Comparison of ENCODE assay signal across 9 cellular contexts in the genomic region with DNA sequence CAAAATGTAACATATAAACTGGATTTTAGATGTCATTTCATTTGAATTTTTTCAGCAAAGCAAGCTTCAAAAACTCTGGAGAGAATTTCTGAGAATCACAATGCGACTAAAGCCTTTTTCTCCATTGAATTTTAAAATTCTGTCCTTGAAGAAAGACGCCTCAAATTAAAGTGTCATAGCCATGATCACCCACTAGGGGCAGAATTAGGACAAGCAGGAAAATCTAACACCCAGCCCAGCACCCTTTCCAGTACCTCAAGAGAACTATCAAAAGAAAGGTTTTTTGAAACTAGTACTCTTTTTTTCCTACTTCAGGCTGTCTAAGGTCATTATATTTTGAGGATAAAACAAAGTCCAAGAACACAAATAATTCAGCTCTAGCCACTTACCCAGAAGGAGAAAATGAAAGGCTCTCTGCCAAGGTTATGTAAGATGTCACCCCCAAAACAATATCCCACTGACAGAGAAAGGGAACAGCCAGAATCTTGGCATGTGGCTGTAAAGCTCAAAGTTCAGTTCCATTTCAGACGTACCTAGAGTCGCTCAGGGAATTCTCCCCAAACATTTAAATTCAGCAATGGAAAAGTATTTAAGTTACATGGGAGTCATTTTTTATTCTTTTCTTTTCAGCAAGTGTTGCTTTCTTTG.
DNase-seq lines count a peak whose midpoint lies in the region; ATAC-seq and TF ChIP-seq lines count a peak whose summit lies in the region.
"Had no signal": no experiment of that assay in that cellular context is flagged by ENCODE, and none has a peak within 500 bp of the region (broad histone marks: within the 10 kb centered on the region; RNA-seq: fewer than 3 reads in every experiment).

No MANE protein-coding gene starts in this region.

- peaks cover 3% of the 10 kb centered on the region for H3K27me3 Mint-ChIP-seq in CD4-positive, alpha-beta T cell
- peaks cover 29% of the 10 kb centered on the region for H3K27me3 Mint-ChIP-seq in activated CD8-positive, alpha-beta memory T cell treated with anti-CD3 and anti-CD28 coated beads, Interleukin-2, amount 10 ng/mL, durations not matched to agents 7 days and 5 days

- H3K27ac ChIP-seq in CD4-positive, alpha-beta T cell (ENCODE audit: low read depth, low read length) = no peak overlapping the region
- H3K27ac ChIP-seq in VCaP (no peak overlapping the region), left ventricle myocardium inferior (replicated peaks) (no peak overlapping the region)

- H3K4me1 ChIP-seq in left ventricle myocardium inferior = no peaks in the 10 kb centered on the region

- TF ChIP-seq CTCF in CD4-positive, alpha-beta T cell (IDR thresholded peaks at IDR 0.05) = peak; percentile 80
- peak; percentile 47 for TF ChIP-seq CTCF in GM13976 (IDR thresholded peaks at IDR 0.05; ENCODE audit: borderline replicate concordance, control extremely low read depth, extremely low read depth, insufficient read depth, missing control alignments)
- peak; percentile 78 for TF ChIP-seq CTCF in VCaP (conservative IDR thresholded peaks at IDR 0.05)
- TF ChIP-seq CTCF in left ventricle myocardium inferior (IDR thresholded peaks at IDR 0.05; ENCODE audit: borderline replicate concordance) = peak; percentile 76

- no peaks in the 10 kb centered on the region for H3K4me1 Mint-ChIP-seq in CD4-positive, alpha-beta T cell (ENCODE audit: low read depth)
- H3K4me1 Mint-ChIP-seq in activated CD8-positive, alpha-beta memory T cell treated with anti-CD3 and anti-CD28 coated beads, Interleukin-2, amount 10 ng/mL, durations not matched to agents 7 days and 5 days = no peaks in the 10 kb centered on the region

- peaks cover 5% of the 10 kb centered on the region for H3K27me3 ChIP-seq in CD4-positive, alpha-beta T cell (ENCODE audit: control insufficient read depth, insufficient read depth, low read length)
- H3K27me3 ChIP-seq in left ventricle myocardium inferior (ENCODE audit: low read depth) = no peaks in the 10 kb centered on the region

- H3K36me3 ChIP-seq in left ventricle myocardium inferior = no peaks in the 10 kb centered on the region

- no peak overlapping the region for H3K4me3 ChIP-seq in left ventricle myocardium inferior

- in situ Hi-C loops in GM13976 (cut with MboI; ENCODE audit: low sequenced_read_pairs, unreplicated experiment) = loop anchor here (25.0 kb wide), 1 partner anchor 654 kb away; no protein-coding TSS in a partner anchor

- POLR2A ChIA-PET in CD4-positive, alpha-beta T cell (lab: Charles Lee) = no interaction called here

- H3K9me3 Mint-ChIP-seq in CD4-positive, alpha-beta T cell = no peaks in the 10 kb centered on the region
- peaks cover 3% of the 10 kb centered on the region for H3K9me3 Mint-ChIP-seq in activated CD8-positive, alpha-beta memory T cell treated with anti-CD3 and anti-CD28 coated beads, Interleukin-2, amount 10 ng/mL, durations not matched to agents 7 days and 5 days (ENCODE audit: low read depth)

- no peak for DNase-seq in CD4-positive, alpha-beta T cell
- peak; percentile 23 for DNase-seq in GM13976 (ENCODE audit: low spot score)
- peak; percentile 24 for DNase-seq in HT1080 (ENCODE audit: low read depth)
- DNase-seq in left ventricle myocardium inferior = no peak
- peak; percentile 20 for DNase-seq in stimulated activated naive CD8-positive, alpha-beta T cell treated with anti-CD3 and anti-CD28 coated beads, Interleukin-15, Interleukin-2, amounts not matched to agents 100 U/mL and 50 U/mL, for 24 hours
- no peak for DNase-seq in activated CD8-positive, alpha-beta memory T cell treated with anti-CD3 and anti-CD28 coated beads, Interleukin-2, amount 10 ng/mL, durations not matched to agents 7 days and 5 days
- no peak for DNase-seq in NCI-H446 treated with DMSO at 0.1 percent for 48 hours (lab: John Stamatoyannopoulos, UW)
- DNase-seq: left cardiac atrium had no signal

- no peaks in the 10 kb centered on the region for H3K36me3 Mint-ChIP-seq in CD4-positive, alpha-beta T cell (ENCODE audit: low read depth)
- no peaks in the 10 kb centered on the region for H3K36me3 Mint-ChIP-seq in activated CD8-positive, alpha-beta memory T cell treated with anti-CD3 and anti-CD28 coated beads, Interleukin-2, amount 10 ng/mL, durations not matched to agents 7 days and 5 days

- no peak overlapping the region for H3K4me3 Mint-ChIP-seq in CD4-positive, alpha-beta T cell
- H3K4me3 Mint-ChIP-seq in activated CD8-positive, alpha-beta memory T cell treated with anti-CD3 and anti-CD28 coated beads, Interleukin-2, amount 10 ng/mL, durations not matched to agents 7 days and 5 days = no peak overlapping the region

- no peak overlapping the region for H3K27ac Mint-ChIP-seq in CD4-positive, alpha-beta T cell
- H3K27ac Mint-ChIP-seq in activated CD8-positive, alpha-beta memory T cell treated with anti-CD3 and anti-CD28 coated beads, Interleukin-2, amount 10 ng/mL, durations not matched to agents 7 days and 5 days = no peak overlapping the region

- H3K9me3 ChIP-seq in CD4-positive, alpha-beta T cell (ENCODE audit: control insufficient read depth, low read length) = no peaks in the 10 kb centered on the region
- H3K9me3 ChIP-seq in left ventricle myocardium inferior (replicated peaks) = no peaks in the 10 kb centered on the region

- intact Hi-C loops in CD4-positive, alpha-beta T cell (cut with DNase I, micrococcal nuclease) = loop anchor here in 1 of 2 experiments (10.0 kb wide), 1 partner anchor 656 kb away; no protein-coding TSS in a partner anchor
- intact Hi-C loops in left ventricle myocardium inferior (cut with micrococcal nuclease) = loop anchor here (10.0 kb wide), 1 partner anchor 656 kb away; no protein-coding TSS in a partner anchor

- CTCF ChIA-PET in CD4-positive, alpha-beta T cell (lab: Charles Lee) = interaction anchor here (0.7 to 1.2 kb wide), 2 partner anchors 10 to 11 kb away, joined by 3 to 4 read pairs; no protein-coding TSS in a partner anchor
- CTCF ChIA-PET in activated CD8-positive, alpha-beta memory T cell treated with anti-CD3 and anti-CD28 coated beads, Interleukin-2, amount 10 ng/mL, durations not matched to agents 7 days and 5 days (lab: Charles Lee) = no interaction called here

- peak; percentile 41 for ATAC-seq in CD4-positive, alpha-beta T cell (ENCODE audit: poor library complexity)
- no peak for ATAC-seq in stimulated activated naive CD8-positive, alpha-beta T cell treated with anti-CD3 and anti-CD28 coated beads, Interleukin-15, Interleukin-2, amounts not matched to agents 100 U/mL and 50 U/mL, for 24 hours
- ATAC-seq in activated CD8-positive, alpha-beta memory T cell treated with anti-CD3 and anti-CD28 coated beads, Interleukin-2, amount 10 ng/mL, durations not matched to agents 7 days and 5 days = no peak

Comparison
In these comparisons a context has a peak if more than half of its experiments do, and no peak if none do; other contexts are left out.
1. DNase-seq: peak in GM13976 (single experiment), HT1080 (single experiment) and stimulated activated naive CD8-positive, alpha-beta T cell treated with anti-CD3 and anti-CD28 coated beads, Interleukin-15, Interleukin-2, amounts not matched to agents 100 U/mL and 50 U/mL, for 24 hours (single experiment); none in CD4-positive, alpha-beta T cell (0 of 10), left ventricle myocardium inferior (single experiment), activated CD8-positive, alpha-beta memory T cell treated with anti-CD3 and anti-CD28 coated beads, Interleukin-2, amount 10 ng/mL, durations not matched to agents 7 days and 5 days (single experiment) and NCI-H446 treated with DMSO at 0.1 percent for 48 hours (single experiment).
2. Peak in every context shown above with its lines, with median percentiles within 50 percentile points of each other: CTCF ChIP-seq.